Comparison of ENCODE assay signal across 21 cellular contexts in genomic region chr2:158782126-158782525, GRCh38. TPM values are rescaled to one million over a fixed set of nuclear protein-coding genes. Genes with fewer than 3 reads are reported as not detected.
"Had no signal": no experiment of that assay in that cellular context is flagged by ENCODE, and none has a peak within 500 bp of the region (broad histone marks: within the 10 kb centered on the region; RNA-seq: fewer than 3 reads in every experiment).

No MANE protein-coding gene starts in this region.

- H3K27ac Mint-ChIP-seq: activated CD4-positive, alpha-beta T cell treated with anti-CD3 and anti-CD28 coated beads, Interleukin-2, amount 10 ng/mL, durations not matched to agents 24 days and 14 days; activated naive CD8-positive, alpha-beta T cell treated with anti-CD3 and anti-CD28 coated beads for 36 hours; activated T-cell treated with anti-CD3 and anti-CD28 coated beads, Interleukin-2, amount 50 U/mL, for 72 hours; memory B cell; stimulated activated memory B cell treated with anti-CD40 and anti-IgM and Interleukin-4, amounts not matched to agents 10 μg/mL and 1 μg/mL and 100 μg/mL, for 72 hours had no signal

- H3K9me3 ChIP-seq: prostate gland, right lobe of liver had no signal

- H3K36me3 ChIP-seq: left ventricle myocardium inferior, prostate gland, right lobe of liver had no signal

- H3K4me3 Mint-ChIP-seq: activated CD4-positive, alpha-beta T cell treated with anti-CD3 and anti-CD28 coated beads, Interleukin-2, amount 10 ng/mL, durations not matched to agents 24 days and 14 days; activated naive CD8-positive, alpha-beta T cell treated with anti-CD3 and anti-CD28 coated beads for 36 hours; activated T-cell treated with anti-CD3 and anti-CD28 coated beads, Interleukin-2, amount 50 U/mL, for 72 hours; memory B cell; natural killer cell; stimulated activated memory B cell treated with anti-CD40 and anti-IgM and Interleukin-4, amounts not matched to agents 10 μg/mL and 1 μg/mL and 100 μg/mL, for 72 hours had no signal

- H3K4me3 ChIP-seq: left ventricle myocardium inferior, prostate gland, right lobe of liver had no signal

- DNase-seq: activated CD4-positive, alpha-beta T cell treated with anti-CD3 and anti-CD28 coated beads, Interleukin-2, amount 10 ng/mL, durations not matched to agents 24 days and 14 days; activated CD4-positive, CD25-positive, alpha-beta regulatory T cell; activated CD8-positive, alpha-beta memory T cell treated with anti-CD3 and anti-CD28 coated beads, Interleukin-2, amount 50 U/mL, for 48 hours; activated gamma-delta T cell treated with Interleukin-2 at 50 U/mL for 16 hours; activated naive CD8-positive, alpha-beta T cell treated with anti-CD3 and anti-CD28 coated beads for 36 hours; activated T-cell treated with anti-CD3 and anti-CD28 coated beads, Interleukin-2, amount 50 U/mL, for 72 hours; anterior cingulate cortex; effector memory CD4-positive, alpha-beta T cell; hippocampal formation; left ventricle myocardium inferior; natural killer cell; right lobe of liver had no signal

- H3K36me3 Mint-ChIP-seq: activated naive CD8-positive, alpha-beta T cell treated with anti-CD3 and anti-CD28 coated beads for 36 hours; memory B cell; natural killer cell; stimulated activated memory B cell treated with anti-CD40 and anti-IgM and Interleukin-4, amounts not matched to agents 10 μg/mL and 1 μg/mL and 100 μg/mL, for 72 hours had no signal

- H3K27ac ChIP-seq: left ventricle myocardium inferior, prostate gland, right lobe of liver had no signal

- FAIRE-seq: TTC549 had no signal

- H3K4me1 ChIP-seq: left ventricle myocardium inferior, prostate gland, right lobe of liver had no signal

- ATAC-seq: activated T-cell treated with anti-CD3 and anti-CD28 coated beads, Interleukin-2, amount 50 U/mL, for 72 hours; natural killer cell; stimulated activated memory B cell treated with anti-CD40 and anti-IgM and Interleukin-4, amounts not matched to agents 10 μg/mL and 1 μg/mL and 100 μg/mL, for 72 hours had no signal

- H3K9me3 Mint-ChIP-seq: activated CD4-positive, alpha-beta T cell treated with anti-CD3 and anti-CD28 coated beads, Interleukin-2, amount 10 ng/mL, durations not matched to agents 24 days and 14 days; activated naive CD8-positive, alpha-beta T cell treated with anti-CD3 and anti-CD28 coated beads for 36 hours; memory B cell; natural killer cell; stimulated activated memory B cell treated with anti-CD40 and anti-IgM and Interleukin-4, amounts not matched to agents 10 μg/mL and 1 μg/mL and 100 μg/mL, for 72 hours had no signal

- H3K4me1 Mint-ChIP-seq: activated CD4-positive, alpha-beta T cell treated with anti-CD3 and anti-CD28 coated beads, Interleukin-2, amount 10 ng/mL, durations not matched to agents 24 days and 14 days; activated naive CD8-positive, alpha-beta T cell treated with anti-CD3 and anti-CD28 coated beads for 36 hours had no signal

- H3K27me3 ChIP-seq: right lobe of liver had no signal

RNA-seq across cellular contexts. Expression of gene DAPL1, which starts 13.0 kb away (rescaled TPM):
- total RNA-seq: activated CD4-positive, alpha-beta T cell treated with anti-CD3 and anti-CD28 coated beads, Interleukin-2, amount 10 ng/mL, durations not matched to agents 24 days and 14 days; activated naive CD8-positive, alpha-beta T cell treated with anti-CD3 and anti-CD28 coated beads for 36 hours; activated T-cell treated with anti-CD3 and anti-CD28 coated beads, Interleukin-2, amount 50 U/mL, for 72 hours; glomerular endothelial cell; kidney epithelial cell; left ventricle myocardium inferior; mucosa of gallbladder; natural killer cell; right lobe of liver; T-helper 2 cell treated with Interferon-gamma antibody and Interleukin-4, amounts not matched to agents 100 ng/mL and 5 ng/mL, for 36 hours; urinary bladder had no signal
